ENCODE assay signal across 33 cellular contexts in genomic region chr22:32312748-32313147, GRCh38. TPM values are rescaled to one million over a fixed set of nuclear protein-coding genes. Genes with fewer than 3 reads are reported as not detected.
"Had no signal": no experiment of that assay in that cellular context is flagged by ENCODE, and none has a peak within 500 bp of the region (broad histone marks: within the 10 kb centered on the region; RNA-seq: fewer than 3 reads in every experiment).

No MANE protein-coding gene starts in this region.

- H3K4me3 Mint-ChIP-seq: stimulated activated effector memory CD8-positive, alpha-beta T cell treated with anti-CD3 and anti-CD28 coated beads, Interleukin-12 subunit alpha, Interleukin-12 subunit beta, amount 100 ng/mL, for 72 hours; stimulated activated memory B cell treated with anti-CD40 and anti-IgM and Interleukin-4, amounts not matched to agents 10 μg/mL and 1 μg/mL and 100 μg/mL, for 72 hours; stimulated activated naive B cell treated with anti-CD40 and anti-IgM and Interleukin-4, amounts not matched to agents 10 μg/mL and 1 μg/mL and 100 μg/mL, for 72 hours; stimulated activated naive CD8-positive, alpha-beta T cell treated with anti-CD3 and anti-CD28 coated beads, Interleukin-15, amount 100 ng/mL, for 72 hours; stimulated activated naive CD8-positive, alpha-beta T cell treated with anti-CD3 and anti-CD28 coated beads, Interleukin-15, Interleukin-2, amounts not matched to agents 100 ng/mL and 50 ng/mL, for 24 hours; type B pancreatic cell had no signal

- DNase-seq: stimulated activated CD4-positive, alpha-beta T cell treated with anti-CD3 and anti-CD28 coated beads, Interleukin-2, amount 100 ng/mL, for 48 hours; stimulated activated CD4-positive, alpha-beta T cell treated with anti-CD3 and anti-CD28 coated beads, Interleukin-4, amount 100 ng/mL, for 1 hour; stimulated activated CD4-positive, alpha-beta T cell treated with anti-CD3 and anti-CD28 coated beads, Interleukin-4, amount 100 ng/mL, for 24 hours; stimulated activated CD4-positive, alpha-beta T cell treated with anti-CD3 and anti-CD28 coated beads, Interleukin-4, amount 100 ng/mL, for 4 hours; stimulated activated CD8-positive, alpha-beta memory T cell treated with anti-CD3 and anti-CD28 coated beads, Interleukin-4, amount 100 ng/mL, for 48 hours; stimulated activated naive B cell treated with anti-CD40 and anti-IgM and Interleukin-4, amounts not matched to agents 10 μg/mL and 1 μg/mL and 100 μg/mL, for 72 hours; stimulated activated naive CD4-positive, alpha-beta T cell; stimulated activated naive CD4-positive, alpha-beta T cell treated with Interleukin-2 at 50 U/mL for 16 hours; stimulated activated naive CD8-positive, alpha-beta T cell treated with anti-CD3 and anti-CD28 coated beads, Interleukin-15, amount 100 ng/mL, for 72 hours; stimulated activated naive CD8-positive, alpha-beta T cell treated with anti-CD3 and anti-CD28 coated beads, Interleukin-15, Interleukin-2, amounts not matched to agents 100 U/mL and 50 U/mL, for 24 hours; substantia nigra; thyroid gland; tibial artery; transverse colon; trophoblast cell; upper lobe of left lung; uterus had no signal

- H3K4me1 ChIP-seq: stomach, suprapubic skin, testis, tibial artery, tibial nerve, transverse colon, upper lobe of left lung, upper lobe of right lung, uterus, vagina had no signal

- H3K27me3 ChIP-seq: testis, thyroid gland, tibial nerve, transverse colon, upper lobe of left lung, uterus, vagina had no signal

- H3K27ac Mint-ChIP-seq: stimulated activated effector memory CD8-positive, alpha-beta T cell treated with anti-CD3 and anti-CD28 coated beads, Interleukin-12 subunit alpha, Interleukin-12 subunit beta, amount 100 ng/mL, for 72 hours; stimulated activated memory B cell treated with anti-CD40 and anti-IgM and Interleukin-4, amounts not matched to agents 10 μg/mL and 1 μg/mL and 100 μg/mL, for 72 hours; stimulated activated naive B cell treated with anti-CD40 and anti-IgM and Interleukin-4, amounts not matched to agents 10 μg/mL and 1 μg/mL and 100 μg/mL, for 72 hours; stimulated activated naive CD8-positive, alpha-beta T cell treated with anti-CD3 and anti-CD28 coated beads, Interleukin-15, amount 100 ng/mL, for 72 hours; stimulated activated naive CD8-positive, alpha-beta T cell treated with anti-CD3 and anti-CD28 coated beads, Interleukin-15, Interleukin-2, amounts not matched to agents 100 ng/mL and 50 ng/mL, for 24 hours; type B pancreatic cell had no signal

- H3K36me3 ChIP-seq: stomach, suprapubic skin, thoracic aorta, thyroid gland, tibial artery, tibial nerve, transverse colon, upper lobe of left lung, upper lobe of right lung, uterus, vagina had no signal

- H3K4me1 Mint-ChIP-seq: stimulated activated effector memory CD8-positive, alpha-beta T cell treated with anti-CD3 and anti-CD28 coated beads, Interleukin-12 subunit alpha, Interleukin-12 subunit beta, amount 100 ng/mL, for 72 hours; stimulated activated memory B cell treated with anti-CD40 and anti-IgM and Interleukin-4, amounts not matched to agents 10 μg/mL and 1 μg/mL and 100 μg/mL, for 72 hours; stimulated activated naive B cell treated with anti-CD40 and anti-IgM and Interleukin-4, amounts not matched to agents 10 μg/mL and 1 μg/mL and 100 μg/mL, for 72 hours; stimulated activated naive CD8-positive, alpha-beta T cell treated with anti-CD3 and anti-CD28 coated beads, Interleukin-15, amount 100 ng/mL, for 72 hours had no signal

- ATAC-seq: stimulated activated effector memory CD8-positive, alpha-beta T cell treated with anti-CD3 and anti-CD28 coated beads, Interleukin-12 subunit alpha, Interleukin-12 subunit beta, amount 100 ng/mL, for 72 hours; stimulated activated memory B cell treated with anti-CD40 and anti-IgM and Interleukin-4, amounts not matched to agents 10 μg/mL and 1 μg/mL and 100 μg/mL, for 72 hours; stimulated activated naive B cell treated with anti-CD40 and anti-IgM and Interleukin-4, amounts not matched to agents 10 μg/mL and 1 μg/mL and 100 μg/mL, for 72 hours; stimulated activated naive CD8-positive, alpha-beta T cell treated with anti-CD3 and anti-CD28 coated beads, Interleukin-15, amount 100 ng/mL, for 72 hours; stimulated activated naive CD8-positive, alpha-beta T cell treated with anti-CD3 and anti-CD28 coated beads, Interleukin-15, Interleukin-2, amounts not matched to agents 100 U/mL and 50 U/mL, for 24 hours; upper lobe of right lung had no signal

- H3K27ac ChIP-seq: stomach, suprapubic skin, testis, thoracic aorta, thyroid gland, tibial artery, tibial nerve, transverse colon, upper lobe of left lung, upper lobe of right lung, uterus, vagina had no signal

- H3K36me3 Mint-ChIP-seq: stimulated activated effector memory CD8-positive, alpha-beta T cell treated with anti-CD3 and anti-CD28 coated beads, Interleukin-12 subunit alpha, Interleukin-12 subunit beta, amount 100 ng/mL, for 72 hours; stimulated activated memory B cell treated with anti-CD40 and anti-IgM and Interleukin-4, amounts not matched to agents 10 μg/mL and 1 μg/mL and 100 μg/mL, for 72 hours; type B pancreatic cell had no signal

- FAIRE-seq: urothelium cell line had no signal

- H3K4me3 ChIP-seq: stomach, suprapubic skin, testis, thoracic aorta, thyroid gland, tibial artery, tibial nerve, transverse colon, upper lobe of left lung, upper lobe of right lung, uterus, vagina had no signal

- H3K9me3 ChIP-seq: stomach, suprapubic skin, testis, thoracic aorta, thyroid gland, transverse colon, upper lobe of left lung, upper lobe of right lung, uterus, vagina had no signal

- H3K9me3 Mint-ChIP-seq: stimulated activated effector memory CD8-positive, alpha-beta T cell treated with anti-CD3 and anti-CD28 coated beads, Interleukin-12 subunit alpha, Interleukin-12 subunit beta, amount 100 ng/mL, for 72 hours; stimulated activated naive CD8-positive, alpha-beta T cell treated with anti-CD3 and anti-CD28 coated beads, Interleukin-15, amount 100 ng/mL, for 72 hours; stimulated activated naive CD8-positive, alpha-beta T cell treated with anti-CD3 and anti-CD28 coated beads, Interleukin-15, Interleukin-2, amounts not matched to agents 100 ng/mL and 50 ng/mL, for 24 hours; type B pancreatic cell had no signal

RNA-seq across cellular contexts. Expression of gene RFPL3, which starts 44.9 kb away (rescaled TPM):
- total RNA-seq: stomach, subcutaneous adipose tissue, suprapubic skin, temporal lobe, thoracic aorta, thyroid gland, tibial nerve, transverse colon, upper lobe of left lung, upper lobe of right lung, ureter, urinary bladder, uterus, vagina had no signal
- polyA plus RNA-seq: stomach, urinary bladder had no signal

RNA-seq across cellular contexts. Expression of gene SLC5A4, which starts 57.6 kb away (rescaled TPM):
- polyA plus RNA-seq: stomach had no signal
